ENCODE assay signal across 19 cellular contexts in genomic region chr20:51171141-51171540, GRCh38.
DNase-seq lines count a peak whose midpoint lies in the region; ATAC-seq, FAIRE-seq and TF ChIP-seq lines count a peak whose summit lies in the region.
"Had no signal": no experiment of that assay in that cellular context is flagged by ENCODE, and none has a peak within 500 bp of the region (broad histone marks: within the 10 kb centered on the region; RNA-seq: fewer than 3 reads in every experiment).

No MANE protein-coding gene starts in this region.

- TF ChIP-seq CTCF in RWPE1 (conservative IDR thresholded peaks at IDR 0.05; ENCODE audit: low read depth) = no peak
- TF ChIP-seq CTCF in epithelial cell of esophagus (IDR thresholded peaks at IDR 0.05; ENCODE audit: insufficient read depth, low read depth, low read length, missing control alignments) = no peak
- no peak for TF ChIP-seq CTCF in keratinocyte (optimal IDR thresholded peaks at IDR 0.05 in 1 of 3, IDR thresholded peaks at IDR 0.05 in 1 of 3, conservative IDR thresholded peaks at IDR 0.05 in 1 of 3; ENCODE audit: extremely low read depth in 1 of 3, insufficient read depth in 2 of 3, low read length in 3 of 3)
- no peak for TF ChIP-seq CTCF in HepG2 (CRISPR knock-in tag; IDR thresholded peaks at IDR 0.05)

- H3K36me3 ChIP-seq in keratinocyte (ENCODE audit: control insufficient read depth in 2 of 2, extremely low read depth in 1 of 2, insufficient read depth in 2 of 2, low read length in 2 of 2) = no peaks in the 10 kb centered on the region
- H3K36me3 ChIP-seq in HepG2 (replicated peaks in 1 of 2; ENCODE audit: control insufficient read depth in 1 of 2, insufficient read depth in 2 of 2, low read length in 2 of 2) = no peaks in the 10 kb centered on the region
- H3K36me3 ChIP-seq: BLaER1 had no signal

- TF ChIP-seq EP300 in HepG2 (IDR thresholded peaks at IDR 0.05; ENCODE audit: low read depth in 2 of 2, low read length in 2 of 2) = no peak
- no peak for TF ChIP-seq EP300 in HepG2 (CRISPR knock-in tag; IDR thresholded peaks at IDR 0.05; ENCODE audit: borderline replicate concordance)

- peaks cover 8% of the 10 kb centered on the region for H3K4me1 ChIP-seq in keratinocyte (ENCODE audit: control insufficient read depth, extremely low read depth, insufficient read depth, low read length)
- H3K4me1 ChIP-seq in HepG2 (ENCODE audit: insufficient read depth, low read length) = no peaks in the 10 kb centered on the region

- in situ Hi-C loops in HepG2 (cut with HindIII; ENCODE audit: extremely low pct_ligation_motif_present, low pct_unique_long_range_greater_than_20kb) = no loop called here

- H3K4me2 ChIP-seq in keratinocyte (ENCODE audit: control insufficient read depth, extremely low read depth, insufficient read depth, low read depth, low read length) (peak overlapping the region; percentile 29), HepG2 (ENCODE audit: low read depth, low read length) (no peak overlapping the region)
- H3K4me2 ChIP-seq: BLaER1 had no signal

- H3K27me3 ChIP-seq in keratinocyte (ENCODE audit: control insufficient read depth, extremely low read depth, insufficient read depth, low read length) (no peaks in the 10 kb centered on the region), HepG2 (ENCODE audit: control insufficient read depth in 1 of 2, insufficient read depth in 2 of 2, low read length in 2 of 2) (no peaks in the 10 kb centered on the region; a peak in 1 of 5 replicates)
- H3K27me3 ChIP-seq: BLaER1 had no signal

- dilution Hi-C loops in keratinocyte (cut with MboI; ENCODE audit: extremely low pct_ligation_motif_present, low sequenced_read_pairs) = no loop called here

- BruUV-seq in HepG2 (replicated peaks; lab: Mats Ljungman, UMichigan) = no TSS peak

- H3K27ac ChIP-seq in RWPE1 (no peak overlapping the region), keratinocyte (ENCODE audit: control insufficient read depth, insufficient read depth, low read length) (no peak overlapping the region), HepG2 (ENCODE audit: extremely low read length, insufficient read depth, low read length) (no peak overlapping the region)
- H3K27ac ChIP-seq: BLaER1 had no signal

- DNase-seq in RWPE1 (ENCODE audit: low spot score) (peak; percentile 63), epithelial cell of esophagus (ENCODE audit: low read depth) (peak; percentile 83), keratinocyte (ENCODE audit: low read depth, low spot score) (peak; percentile 35), ureter (ENCODE audit: low spot score) (peak; percentile 5), HepG2 (ENCODE audit: low spot score) (no peak), T-helper 1 cell (no peak)
- DNase-seq in activated CD4-positive, CD25-positive, alpha-beta regulatory T cell treated with anti-CD3 and anti-CD28 coated beads, Interleukin-2, amount 50 U/mL, for 72 hours = no peak
- DNase-seq: 8988T; CD4-positive, alpha-beta memory T cell; DMS153; DMS79; GDM1; GOT3; H7; HFFc6 had no signal

- POLR2A ChIA-PET in RWPE1 (lab: Yijun Ruan, JAX; ENCODE audit: low non-redundant PET) (no interaction called here), HepG2 (lab: Yijun Ruan, JAX) (no interaction called here)

- no peak overlapping the region for H3K9ac ChIP-seq in keratinocyte (ENCODE audit: control insufficient read depth, extremely low read depth, insufficient read depth, low read length)
- no peak overlapping the region for H3K9ac ChIP-seq in HepG2 (ENCODE audit: insufficient read depth, low read depth, low read length)
- H3K9ac ChIP-seq: BLaER1 had no signal

- FAIRE-seq in keratinocyte (lab: Jason Lieb, UNC) = peak; percentile 13
- FAIRE-seq in HepG2 (lab: Jason Lieb, UNC) = no peak
- FAIRE-seq: GM12892, GM18507 had no signal

- H3K79me2 ChIP-seq in keratinocyte (ENCODE audit: control insufficient read depth, insufficient read depth, low read length) = no peaks in the 10 kb centered on the region
- H3K79me2 ChIP-seq in HepG2 (ENCODE audit: insufficient read depth, low read length) = no peaks in the 10 kb centered on the region

- H3K4me3 ChIP-seq in epithelial cell of esophagus (ENCODE audit: low read length) (no peak overlapping the region), keratinocyte (ENCODE audit: control insufficient read depth in 2 of 3, extremely low read depth in 1 of 3, insufficient read depth in 2 of 3, low read depth in 1 of 3, low read length in 3 of 3) (peak overlapping the region in 1 of 3 experiments; percentile 18), HepG2 (replicated peaks in 1 of 3; ENCODE audit: insufficient read depth in 1 of 3, low read depth in 2 of 3, low read length in 3 of 3) (no peak overlapping the region)
- H3K4me3 ChIP-seq: BLaER1 had no signal

- H4K20me1 ChIP-seq in keratinocyte (ENCODE audit: control insufficient read depth, extremely low read depth, insufficient read depth, low read length) (no peaks in the 10 kb centered on the region), HepG2 (ENCODE audit: insufficient read depth, low read length) (no peaks in the 10 kb centered on the region)
- H4K20me1 ChIP-seq: BLaER1 had no signal

- H3K9me1 ChIP-seq in keratinocyte (ENCODE audit: control insufficient read depth, extremely low read depth, insufficient read depth, low read length) = no peaks in the 10 kb centered on the region

- no peak for ATAC-seq in HepG2
- ATAC-seq: HCT116 had no signal

- CTCF ChIA-PET in RWPE1 (lab: Yijun Ruan, JAX) (no interaction called here), HepG2 (lab: Yijun Ruan, JAX; ENCODE audit: low intra/inter-chr PET ratio, low total read pairs) (no interaction called here)

- TF ChIP-seq RAD21 in HepG2 (CRISPR knock-in tag; IDR thresholded peaks at IDR 0.05) = no peak

- no peak overlapping the region for H2AFZ ChIP-seq in keratinocyte (ENCODE audit: control insufficient read depth, low read length)
- no peak overlapping the region for H2AFZ ChIP-seq in HepG2 (ENCODE audit: low read length)

- WGBS in HepG2 (ENCODE audit: low lambda C conversion rate) = 8% methylated on average over 2 of the region's 2 CpGs

- H3K9me3 ChIP-seq in keratinocyte (ENCODE audit: control insufficient read depth, low read depth, low read length) = no peaks in the 10 kb centered on the region
- H3K9me3 ChIP-seq in HepG2 (ENCODE audit: low read length) = no peaks in the 10 kb centered on the region

- TF ChIP-seq POLR2A in HepG2 (IDR thresholded peaks at IDR 0.05; ENCODE audit: insufficient read depth in 1 of 2, low read depth in 2 of 2, low read length in 2 of 2) = no peak

- intact Hi-C loops in HepG2 (cut with micrococcal nuclease; ENCODE audit: unreplicated experiment) = no loop called here

TF ChIP-seq in HepG2, 621 proteins besides CTCF, POLR2A, EP300 and RAD21:
- TF ChIP-seq KLF15 (CRISPR knock-in tag; IDR thresholded peaks at IDR 0.05; ENCODE audit: borderline replicate concordance) (no peak), TCF7L2 (IDR thresholded peaks at IDR 0.05; ENCODE audit: low read depth, low read length) (no peak), ZC3H13 (CRISPR knock-in tag; IDR thresholded peaks at IDR 0.05) (no peak), SIN3A (IDR thresholded peaks at IDR 0.05; ENCODE audit: borderline replicate concordance, low read depth, low read length) (no peak), PBX3 (CRISPR knock-in tag; IDR thresholded peaks at IDR 0.05; ENCODE audit: borderline replicate concordance) (no peak), ZNF101 (CRISPR knock-in tag; IDR thresholded peaks at IDR 0.05; ENCODE audit: borderline replicate concordance, low read depth) (no peak), ZNF362 (CRISPR knock-in tag; IDR thresholded peaks at IDR 0.05; ENCODE audit: borderline replicate concordance) (no peak), ZNF296 (CRISPR knock-in tag; conservative IDR thresholded peaks at IDR 0.05) (no peak), LBX2 (CRISPR knock-in tag; IDR thresholded peaks at IDR 0.05; ENCODE audit: borderline replicate concordance) (no peak), KDM4B (CRISPR knock-in tag; IDR thresholded peaks at IDR 0.05) (no peak), STAT5B (CRISPR knock-in tag; IDR thresholded peaks at IDR 0.05) (no peak), HMG20A (CRISPR knock-in tag; IDR thresholded peaks at IDR 0.05; ENCODE audit: borderline replicate concordance) (no peak), ZFP37 (CRISPR knock-in tag; IDR thresholded peaks at IDR 0.05; ENCODE audit: borderline replicate concordance) (no peak), ZNF501 (CRISPR knock-in tag; IDR thresholded peaks at IDR 0.05) (no peak)

Comparison
In these comparisons a context has a peak if more than half of its experiments do, and no peak if none do; other contexts are left out.
1. DNase-seq: peak in RWPE1 (single experiment), epithelial cell of esophagus (single experiment), keratinocyte (single experiment) and ureter (single experiment); none in HepG2 (single experiment), activated CD4-positive, CD25-positive, alpha-beta regulatory T cell treated with anti-CD3 and anti-CD28 coated beads, Interleukin-2, amount 50 U/mL, for 72 hours (single experiment) and T-helper 1 cell (0 of 5).